14 cellular contexts compared by ENCODE assay signal in genomic region chr4:89528525-89529133, GRCh38.
"Had no signal": no experiment of that assay in that cellular context is flagged by ENCODE, and none has a peak within 500 bp of the region (broad histone marks: within the 10 kb centered on the region; RNA-seq: fewer than 3 reads in every experiment).

No MANE protein-coding gene starts in this region.

- H3K4me3 Mint-ChIP-seq: activated B cell treated with CpG ODN at 0.5 μM for 24 hours; activated T-cell treated with anti-CD3 and anti-CD28 coated beads, Interleukin-2, amount 50 U/mL, for 24 hours; naive B cell; stimulated activated effector memory CD8-positive, alpha-beta T cell treated with anti-CD3 and anti-CD28 coated beads, Interleukin-12 subunit alpha, Interleukin-12 subunit beta, amount 100 ng/mL, for 72 hours had no signal

- H3K4me2 ChIP-seq: hepatocyte had no signal

- H3K36me3 Mint-ChIP-seq: naive B cell; stimulated activated effector memory CD8-positive, alpha-beta T cell treated with anti-CD3 and anti-CD28 coated beads, Interleukin-12 subunit alpha, Interleukin-12 subunit beta, amount 100 ng/mL, for 72 hours had no signal

- H3K4me3 ChIP-seq: cardiac muscle cell, hepatocyte, left ventricle myocardium inferior, thyroid gland had no signal

- H3K4me1 Mint-ChIP-seq: activated B cell treated with CpG ODN at 0.5 μM for 24 hours, naive B cell had no signal

- H2AFZ ChIP-seq: hepatocyte had no signal

- DNase-seq: activated B cell treated with CpG ODN at 0.5 μM for 24 hours; activated effector memory CD4-positive, alpha-beta T cell treated with anti-CD3 and anti-CD28 coated beads, Interleukin-2, amount 50 U/mL, for 16 hours; activated T-cell treated with anti-CD3 and anti-CD28 coated beads, Interleukin-2, amount 50 U/mL, for 24 hours; kidney; left ventricle myocardium inferior; naive B cell; stimulated activated CD4-positive, alpha-beta T cell treated with anti-CD3 and anti-CD28 coated beads, Interleukin-12 subunit alpha, Interleukin-12 subunit beta, amount 100 ng/mL, for 4 hours; stimulated activated CD4-positive, alpha-beta T cell treated with anti-CD3 and anti-CD28 coated beads, Interleukin-2, amount 100 ng/mL, for 24 hours; thyroid gland had no signal

- H3K4me1 ChIP-seq: left ventricle myocardium inferior, thyroid gland had no signal

- H3K9me3 ChIP-seq: left ventricle myocardium inferior, neutrophil, thyroid gland had no signal

- H3K79me2 ChIP-seq: hepatocyte had no signal

- H3K27me3 ChIP-seq: cardiac muscle cell, hepatocyte, neutrophil, thyroid gland had no signal

- H3K27ac ChIP-seq: cardiac muscle cell, hepatocyte, left ventricle myocardium inferior, neutrophil, thyroid gland had no signal

- H3K9me3 Mint-ChIP-seq: activated B cell treated with CpG ODN at 0.5 μM for 24 hours; activated T-cell treated with anti-CD3 and anti-CD28 coated beads, Interleukin-2, amount 50 U/mL, for 24 hours; stimulated activated effector memory CD8-positive, alpha-beta T cell treated with anti-CD3 and anti-CD28 coated beads, Interleukin-12 subunit alpha, Interleukin-12 subunit beta, amount 100 ng/mL, for 72 hours had no signal

- ATAC-seq: esophagus mucosa; stimulated activated effector memory CD8-positive, alpha-beta T cell treated with anti-CD3 and anti-CD28 coated beads, Interleukin-12 subunit alpha, Interleukin-12 subunit beta, amount 100 ng/mL, for 72 hours had no signal

- H3K27ac Mint-ChIP-seq: activated B cell treated with CpG ODN at 0.5 μM for 24 hours; activated T-cell treated with anti-CD3 and anti-CD28 coated beads, Interleukin-2, amount 50 U/mL, for 24 hours; naive B cell; stimulated activated effector memory CD8-positive, alpha-beta T cell treated with anti-CD3 and anti-CD28 coated beads, Interleukin-12 subunit alpha, Interleukin-12 subunit beta, amount 100 ng/mL, for 72 hours had no signal

- H3K36me3 ChIP-seq: cardiac muscle cell, left ventricle myocardium inferior, neutrophil, thyroid gland had no signal
